Comparison of ENCODE assay signal across 29 cellular contexts in the genomic region with DNA sequence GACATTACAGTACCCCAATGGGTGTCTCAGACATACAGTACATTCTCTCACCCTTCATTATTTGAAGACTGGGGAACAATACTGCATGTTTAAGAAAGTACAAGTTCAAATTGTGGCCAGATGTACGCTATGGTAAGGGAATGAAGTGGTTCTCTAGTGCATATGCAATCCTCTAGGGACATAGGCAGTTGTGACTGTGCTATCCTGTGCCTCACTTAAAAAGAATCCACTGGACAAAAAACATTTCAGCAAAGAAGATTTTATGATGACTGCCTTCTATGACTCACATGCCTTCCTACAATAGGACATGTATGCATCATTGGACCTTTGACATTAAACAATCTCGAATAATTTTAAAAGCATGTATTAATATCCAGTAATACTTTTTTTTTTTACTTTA.
A peak's percentile ranks its signal among the peaks of the same experiment; 100 is the strongest.
DNase-seq lines count a peak whose midpoint lies in the region; ATAC-seq lines count a peak whose summit lies in the region.
"Had no signal": no experiment of that assay in that cellular context is flagged by ENCODE, and none has a peak within 500 bp of the region (broad histone marks: within the 10 kb centered on the region; RNA-seq: fewer than 3 reads in every experiment).

No MANE protein-coding gene starts in this region.

- H3F3A ChIP-seq in GM23248 (ENCODE audit: insufficient read depth) = no peaks in the 10 kb centered on the region

- no peaks in the 10 kb centered on the region for H3K27me3 ChIP-seq in GM23248 (replicated peaks; ENCODE audit: insufficient read depth)
- H3K27me3 ChIP-seq: gastroesophageal sphincter, hepatocyte, sigmoid colon, SJSA1, suprapubic skin had no signal

- no peak overlapping the region for H3K9ac ChIP-seq in GM23248
- H3K9ac ChIP-seq: KMS-11 had no signal

- no peaks in the 10 kb centered on the region for H3K9me3 ChIP-seq in GM23248 (ENCODE audit: low read depth)
- H3K9me3 ChIP-seq: gastroesophageal sphincter, psoas muscle, sigmoid colon, SJSA1, suprapubic skin had no signal

- no peaks in the 10 kb centered on the region for H3K79me2 ChIP-seq in GM23248 (ENCODE audit: insufficient read depth)
- H3K79me2 ChIP-seq: hepatocyte had no signal

- no peak overlapping the region for H3K27ac ChIP-seq in GM23248
- H3K27ac ChIP-seq: gastroesophageal sphincter, hepatocyte, KMS-11, psoas muscle, sigmoid colon, SJSA1, suprapubic skin, WERI-Rb-1 had no signal

- 21 to 29% methylated on average over 2 of the region's 2 CpGs for WGBS in GM23248 (ENCODE audit: low coverage in 1 of 2, low lambda C conversion rate in 2 of 2, missing lambda C conversion rate in 2 of 2), 2 experiments

- in situ Hi-C loops in GM23248 (cut with MboI) = no loop called here

- no peak overlapping the region for H2AFZ ChIP-seq in GM23248
- H2AFZ ChIP-seq: hepatocyte had no signal

- ATAC-seq in GM21576 (IDR thresholded peaks at IDR 0.05; ENCODE audit: unreplicated experiment) (no peak), GM19035 (IDR thresholded peaks at IDR 0.05; ENCODE audit: unreplicated experiment) (no peak)
- ATAC-seq: gastroesophageal sphincter; left cardiac atrium; natural killer cell treated with Interleukin-12 subunit alpha and Interleukin-12 subunit beta and Interleukin-15 and Interleukin-18, amount 100 ng/mL, for 72 hours; psoas muscle had no signal

- H3K4me3 ChIP-seq in GM23248 = no peak overlapping the region
- H3K4me3 ChIP-seq: gastroesophageal sphincter, hepatocyte, psoas muscle, sigmoid colon, SJSA1, suprapubic skin had no signal

- H3K4me2 ChIP-seq in GM23248 (ENCODE audit: unreplicated experiment) = no peak overlapping the region
- H3K4me2 ChIP-seq: hepatocyte, KMS-11 had no signal

- no peaks in the 10 kb centered on the region for H4K20me1 ChIP-seq in GM23248 (ENCODE audit: insufficient read depth)

- peak; percentile 67 for DNase-seq in AG08395 (ENCODE audit: low spot score)
- peak; percentile 10 for DNase-seq in GM23248
- DNase-seq in amniotic epithelial cell (ENCODE audit: low read depth) = peak; percentile 69
- DNase-seq in fibroblast of the conjunctiva (ENCODE audit: low read depth) = peak; percentile 42
- DNase-seq in MV-4-11 (lab: John Stamatoyannopoulos, UW) = no peak
- DNase-seq in NCI-H1417 treated with DMSO at 0.1 percent for 48 hours (lab: John Stamatoyannopoulos, UW) = no peak
- DNase-seq: activated CD4-positive, alpha-beta T cell treated with anti-CD3 and anti-CD28 coated beads for 48 hours; anterior cingulate cortex; caudate nucleus; CD4-positive, alpha-beta T cell; cortex of kidney; effector memory CD4-positive, alpha-beta T cell; H7; left cardiac atrium; NCI-H146; NCI-H510A treated with DMSO at 0.1 percent for 48 hours; psoas muscle; sigmoid colon; stimulated activated naive CD4-positive, alpha-beta T cell; T1000; WERI-Rb-1 had no signal

- no peaks in the 10 kb centered on the region for H3K4me1 ChIP-seq in GM23248 (ENCODE audit: insufficient read depth)
- H3K4me1 ChIP-seq: gastroesophageal sphincter, psoas muscle, sigmoid colon, SJSA1, suprapubic skin had no signal

- no peaks in the 10 kb centered on the region for H3K9me2 ChIP-seq in GM23248 (ENCODE audit: insufficient read depth)

- H3K36me3 ChIP-seq in GM23248 (ENCODE audit: low read depth) = no peaks in the 10 kb centered on the region
- H3K36me3 ChIP-seq: gastroesophageal sphincter, sigmoid colon, SJSA1, suprapubic skin, WERI-Rb-1 had no signal

Comparison
In these comparisons a context has a peak if more than half of its experiments do, and no peak if none do; other contexts are left out.
1. DNase-seq: peak in AG08395 (single experiment), GM23248 (single experiment), amniotic epithelial cell (single experiment) and fibroblast of the conjunctiva (single experiment); none in MV-4-11 (single experiment) and NCI-H1417 treated with DMSO at 0.1 percent for 48 hours (single experiment).